Comparison of ENCODE assay signal across 9 cellular contexts in the genomic region with DNA sequence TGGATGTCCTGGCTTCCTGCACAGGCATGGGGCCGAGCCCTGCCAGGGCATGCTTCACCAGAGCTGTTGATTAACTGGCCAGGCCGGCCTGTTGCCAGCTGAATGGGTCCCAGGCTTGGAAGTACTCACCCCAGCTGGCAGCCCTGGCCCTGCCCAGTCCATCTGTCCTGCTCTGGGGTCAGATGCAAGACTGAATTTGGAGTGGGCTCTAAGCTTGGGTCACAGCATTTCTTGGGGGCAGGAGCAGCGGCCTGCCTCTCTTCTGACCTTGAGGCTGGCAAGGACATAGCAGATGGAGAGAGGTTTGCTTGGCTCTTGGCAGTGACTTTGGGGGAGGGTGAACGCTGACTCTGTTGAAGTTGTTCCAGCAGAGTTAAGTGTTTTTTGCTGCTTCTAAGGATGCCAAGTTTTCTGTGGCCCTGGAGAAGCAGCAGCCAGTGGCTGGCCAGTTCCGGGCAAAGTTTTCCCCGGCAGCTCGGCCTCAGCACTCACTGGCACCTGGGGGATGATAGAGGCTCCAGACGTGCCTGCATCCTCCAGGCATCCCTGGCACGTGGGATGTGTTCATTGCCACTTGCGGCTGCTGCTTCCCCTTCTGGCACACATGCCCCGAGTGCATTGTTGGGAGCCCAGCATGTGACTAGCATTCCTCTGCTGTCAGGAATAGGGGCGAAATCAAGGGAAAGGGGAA. TPM values are rescaled to one million over a fixed set of nuclear protein-coding genes. Genes with fewer than 3 reads are reported as not detected.
DNase-seq lines count a peak whose midpoint lies in the region; ATAC-seq and TF ChIP-seq lines count a peak whose summit lies in the region.
"Had no signal": no experiment of that assay in that cellular context is flagged by ENCODE, and none has a peak within 500 bp of the region (broad histone marks: within the 10 kb centered on the region; RNA-seq: fewer than 3 reads in every experiment).

No MANE protein-coding gene starts in this region.

- H4K20me1 ChIP-seq in smooth muscle cell (ENCODE audit: low read depth), result peaks cover 100% of the 10 kb centered on the region

- H3K23ac ChIP-seq in trophoblast cell (ENCODE audit: low read length), result no peak overlapping the region

- H3F3A ChIP-seq in smooth muscle cell (ENCODE audit: low read depth), result peaks cover 3% of the 10 kb centered on the region

- H3K14ac ChIP-seq in trophoblast cell (ENCODE audit: low read length), result no peak overlapping the region

- H4K12ac ChIP-seq in trophoblast cell (ENCODE audit: low read depth, low read length), result no peak overlapping the region

- DNase-seq in Ammon's horn (ENCODE audit: low spot score) (peak; percentile 79), amygdala (lab: John Stamatoyannopoulos, UW) (peak in 54 of 56 donors; percentile 9 to 87 (median 59)), left cardiac atrium (peak; percentile 50), trophoblast cell (no peak), NCI-H526 treated with DMSO at 0.1 percent for 48 hours (lab: John Stamatoyannopoulos, UW) (no peak), smooth muscle cell (lab: John Stamatoyannopoulos, UW; ENCODE audit: unreplicated experiment) (no peak), GM13976 (ENCODE audit: low spot score) (no peak), NCI-H774 (lab: John Stamatoyannopoulos, UW) (no peak)
- DNase-seq: NCI-H2029 had no signal

- no peak overlapping the region for H4K8ac ChIP-seq in trophoblast cell (ENCODE audit: low read depth, low read length)

- H3K9ac ChIP-seq in trophoblast cell (ENCODE audit: low read length) (no peak overlapping the region), smooth muscle cell (ENCODE audit: low read depth) (no peak overlapping the region)

- no peak overlapping the region for H2BK5ac ChIP-seq in trophoblast cell (ENCODE audit: low read depth, low read length, poor library complexity)

- H3K9me3 ChIP-seq in trophoblast cell (ENCODE audit: insufficient read depth, low read depth, low read length) (no peaks in the 10 kb centered on the region), smooth muscle cell (replicated peaks; ENCODE audit: low read depth) (no peaks in the 10 kb centered on the region)

- no peak overlapping the region for H2BK12ac ChIP-seq in trophoblast cell (ENCODE audit: low read length)

- H3K27ac ChIP-seq in trophoblast cell (ENCODE audit: low read depth, low read length) (no peak overlapping the region), smooth muscle cell (ENCODE audit: low read depth) (no peak overlapping the region)

- H2BK120ac ChIP-seq in trophoblast cell (ENCODE audit: insufficient read depth, low read length, poor library complexity), result no peak overlapping the region

- no CpG with 5 or more reads among the region's 12 CpGs for WGBS in trophoblast cell (ENCODE audit: extremely low coverage, insufficient coverage, insufficient read length)
- 97% methylated on average over 12 of the region's 12 CpGs for WGBS in smooth muscle cell (ENCODE audit: low lambda C conversion rate)

- no peak overlapping the region for H3K4ac ChIP-seq in trophoblast cell (ENCODE audit: low read depth, low read length)

- no peak for TF ChIP-seq CTCF in smooth muscle cell (IDR thresholded peaks at IDR 0.05; ENCODE audit: borderline replicate concordance, insufficient read depth, poor library complexity, severe bottlenecking)
- TF ChIP-seq CTCF in GM13976 (IDR thresholded peaks at IDR 0.05; ENCODE audit: borderline replicate concordance, control extremely low read depth, extremely low read depth, insufficient read depth, missing control alignments), result no peak

- H3K4me3 ChIP-seq in trophoblast cell (ENCODE audit: low read depth, low read length) (no peak overlapping the region), smooth muscle cell (no peak overlapping the region)

- H3K4me2 ChIP-seq in trophoblast cell (ENCODE audit: low read length), result no peak overlapping the region
- no peak overlapping the region for H3K4me2 ChIP-seq in smooth muscle cell

- H2AK5ac ChIP-seq in trophoblast cell (ENCODE audit: low read length), result no peak overlapping the region

- intact Hi-C loops in left cardiac atrium (cut with DNase I), result no loop called here

- peaks cover 41 to 52% of the 10 kb centered on the region in 2 experiments for H3K36me3 ChIP-seq in trophoblast cell (ENCODE audit: control insufficient read depth in 1 of 2, insufficient read depth in 2 of 2, low read length in 2 of 2)
- H3K36me3 ChIP-seq in smooth muscle cell (ENCODE audit: low read depth), result no peaks in the 10 kb centered on the region

- in situ Hi-C loops in GM13976 (cut with MboI; ENCODE audit: low sequenced_read_pairs, unreplicated experiment), result no loop called here

- H2AFZ ChIP-seq in trophoblast cell (ENCODE audit: insufficient read depth, low read length, poor library complexity) (no peak overlapping the region), smooth muscle cell (ENCODE audit: low read depth) (no peak overlapping the region)

- H3K79me1 ChIP-seq in trophoblast cell (ENCODE audit: low read length), result no peaks in the 10 kb centered on the region

- H3K4me1 ChIP-seq in trophoblast cell (ENCODE audit: control insufficient read depth in 1 of 2, insufficient read depth in 2 of 2, low read length in 2 of 2) (peaks cover 10 to 19% of the 10 kb centered on the region in 2 experiments), smooth muscle cell (ENCODE audit: low read depth) (peaks cover 48% of the 10 kb centered on the region)

- peak overlapping the region; percentile 60 for H3K18ac ChIP-seq in trophoblast cell (ENCODE audit: low read length)

- H3K79me2 ChIP-seq in trophoblast cell (ENCODE audit: control insufficient read depth, insufficient read depth, low read length, poor library complexity), result peaks cover 7% of the 10 kb centered on the region
- H3K79me2 ChIP-seq in smooth muscle cell (ENCODE audit: low read depth), result peaks cover 93% of the 10 kb centered on the region

- ATAC-seq in left cardiac atrium, result peak; percentile 83 to 84

- H4K91ac ChIP-seq in trophoblast cell (ENCODE audit: low read depth, low read length), result no peak overlapping the region

- no peaks in the 10 kb centered on the region for H3K27me3 ChIP-seq in trophoblast cell (ENCODE audit: insufficient read depth, low read length)
- H3K27me3 ChIP-seq in smooth muscle cell (ENCODE audit: low read depth), result no peaks in the 10 kb centered on the region

RNA-seq across cellular contexts. Expression of a gene that starts 22.9 kb away (rescaled TPM):
- 10 to 100 TPM in 1 of 2 donors, 1 to 10 TPM in 1; 9.0 to 15.5 TPM for total RNA-seq in left cardiac atrium
- polyA plus RNA-seq in trophoblast cell (2013), result 77.0 and 78.2 TPM in 2 replicates
- 65.4 and 85.7 TPM in 2 replicates for total RNA-seq in smooth muscle cell
- 96.9 and 102 TPM in 2 replicates for polyA plus RNA-seq in smooth muscle cell

Comparison
In these comparisons a context has a peak if more than half of its experiments do, and no peak if none do; other contexts are left out.
1. DNase-seq: peak in Ammon's horn (single experiment), amygdala (54 of 56) and left cardiac atrium (single experiment); none in trophoblast cell (0 of 2), NCI-H526 treated with DMSO at 0.1 percent for 48 hours (single experiment), smooth muscle cell (single experiment), GM13976 (single experiment) and NCI-H774 (single experiment).